Comparison of ENCODE assay signal across 2 cellular contexts in genomic region chr3:155646128-155646527, GRCh38.
TF ChIP-seq lines count a peak whose summit lies in the region.

No MANE protein-coding gene starts in this region.

TF ChIP-seq in H1, 55 proteins besides CTCF, POLR2A, EP300 and RAD21:
- TF ChIP-seq SRF (IDR thresholded peaks at IDR 0.05; ENCODE audit: low read depth, low read length) (no peak), PHF8 (conservative IDR thresholded peaks at IDR 0.05; ENCODE audit: low read depth, low read length) (no peak), EGR1 (IDR thresholded peaks at IDR 0.05; ENCODE audit: borderline replicate concordance, low read depth, low read length) (no peak), YY1 (IDR thresholded peaks at IDR 0.05; ENCODE audit: low read depth, low read length) (no peak), TBP (IDR thresholded peaks at IDR 0.05; ENCODE audit: low read depth, low read length) (no peak), RNF2 (IDR thresholded peaks at IDR 0.05; ENCODE audit: borderline replicate concordance, low read depth, low read length, missing control alignments, poor library complexity, severe bottlenecking) (no peak), GTF2F1 (IDR thresholded peaks at IDR 0.05; ENCODE audit: borderline replicate concordance, low read depth, low read length) (no peak), CHD1 (IDR thresholded peaks at IDR 0.05; ENCODE audit: low read depth, low read length) (no peak), SIX5 (IDR thresholded peaks at IDR 0.05; ENCODE audit: low read depth, low read length) (no peak), BACH1 (IDR thresholded peaks at IDR 0.05; ENCODE audit: low read length) (no peak), SIN3A (conservative IDR thresholded peaks at IDR 0.05 in 1 of 2, IDR thresholded peaks at IDR 0.05 in 1 of 2; ENCODE audit: low read depth in 1 of 2, low read length in 2 of 2) (no peak), CBX5 (IDR thresholded peaks at IDR 0.05; ENCODE audit: low read depth, low read length) (no peak), SP4 (IDR thresholded peaks at IDR 0.05; ENCODE audit: low read length) (no peak), RBBP5 (IDR thresholded peaks at IDR 0.05; ENCODE audit: borderline replicate concordance, low read depth, low read length) (no peak), POU5F1 (IDR thresholded peaks at IDR 0.05; ENCODE audit: low read depth, low read length) (no peak), KDM4A (IDR thresholded peaks at IDR 0.05; ENCODE audit: low read depth, low read length, severe bottlenecking) (no peak), MAX (IDR thresholded peaks at IDR 0.05) (no peak), ZNF274 (IDR thresholded peaks at IDR 0.05; ENCODE audit: borderline replicate concordance, extremely low read depth, low read length) (no peak), ATF2 (IDR thresholded peaks at IDR 0.05; ENCODE audit: low read length) (no peak), TCF12 (IDR thresholded peaks at IDR 0.05; ENCODE audit: low read depth, low read length) (no peak)
TF ChIP-seq in H1: peak in this region for 0.

TF ChIP-seq in HEK293T, 16 proteins besides CTCF, POLR2A, EP300 and RAD21:
- TF ChIP-seq ZNF384 (IDR thresholded peaks at IDR 0.05) = no peak
- TF ChIP-seq TARDBP (IDR thresholded peaks at IDR 0.05) = no peak
- TF ChIP-seq FOXA1 (IDR thresholded peaks at IDR 0.05) = no peak
